Comparison of ENCODE assay signal across 8 cellular contexts in genomic region chr10:95561200-95562177, GRCh38. TPM values are rescaled to one million over a fixed set of nuclear protein-coding genes. Genes with fewer than 3 reads are reported as not detected.
DNase-seq lines count a peak whose midpoint lies in the region; ATAC-seq lines count a peak whose summit lies in the region.

Gene SORBS1 (minus strand): TSS chr10:95561371. CDS start chr10:95441135, 120,236 bp downstream.

- ATAC-seq in GM21381 (IDR thresholded peaks at IDR 0.05; ENCODE audit: unreplicated experiment): peak; percentile 99
- ATAC-seq in activated CD8-positive, alpha-beta memory T cell treated with anti-CD3 and anti-CD28 coated beads, Interleukin-2, amount 10 ng/mL, durations not matched to agents 7 days and 5 days: peak; percentile 99
- peak; percentile 96 for ATAC-seq in effector memory CD8-positive, alpha-beta T cell (replicated peaks)

- peak within 1 kb of the TSS; percentile 80 to 94 for H3K4me3 ChIP-seq in mesenchymal stem cell (ENCODE audit: insufficient read depth in 1 of 2, low read depth in 1 of 2, low read length in 2 of 2)

- peak within 1 kb of the TSS; percentile 73 for H3K27ac Mint-ChIP-seq in activated CD8-positive, alpha-beta memory T cell treated with anti-CD3 and anti-CD28 coated beads, Interleukin-2, amount 10 ng/mL, durations not matched to agents 7 days and 5 days
- peak within 1 kb of the TSS; percentile 85 to 88 for H3K27ac Mint-ChIP-seq in effector memory CD8-positive, alpha-beta T cell

- H3K18ac ChIP-seq in mesenchymal stem cell (ENCODE audit: low read depth in 1 of 2, low read length in 2 of 2): no peak within 1 kb of the TSS

- peaks cover 4% of the 10 kb centered on the region for H3K4me1 ChIP-seq in mesenchymal stem cell (ENCODE audit: control insufficient read depth, insufficient read depth, low read depth, low read length)

- no peak within 1 kb of the TSS for H2BK12ac ChIP-seq in mesenchymal stem cell (ENCODE audit: low read length in 2 of 2)

- peak within 1 kb of the TSS; percentile 100 for H3K4me2 ChIP-seq in mesenchymal stem cell (ENCODE audit: low read length, poor library complexity, severe bottlenecking)

- CTCF ChIA-PET in activated CD8-positive, alpha-beta memory T cell treated with anti-CD3 and anti-CD28 coated beads, Interleukin-2, amount 10 ng/mL, durations not matched to agents 7 days and 5 days (lab: Charles Lee): interaction anchor here (0.8 to 1.5 kb wide), 2 partner anchors 21 to 115 kb away, joined by 3 read pairs; no protein-coding TSS in a partner anchor

- 7% methylated on average over 63 of the region's 84 CpGs for WGBS in mesenchymal stem cell

- peaks cover 13% of the 10 kb centered on the region for H3K4me1 Mint-ChIP-seq in activated CD8-positive, alpha-beta memory T cell treated with anti-CD3 and anti-CD28 coated beads, Interleukin-2, amount 10 ng/mL, durations not matched to agents 7 days and 5 days
- H3K4me1 Mint-ChIP-seq in effector memory CD8-positive, alpha-beta T cell (ENCODE audit: low read depth in 2 of 2): peaks cover 6 to 13% of the 10 kb centered on the region in 2 donors

- H2AFZ ChIP-seq in mesenchymal stem cell (ENCODE audit: low read depth, low read length): peak within 1 kb of the TSS; percentile 90

- H4K8ac ChIP-seq in mesenchymal stem cell (ENCODE audit: low read length): peak within 1 kb of the TSS; percentile 36

- H3K9me3 Mint-ChIP-seq in activated CD8-positive, alpha-beta memory T cell treated with anti-CD3 and anti-CD28 coated beads, Interleukin-2, amount 10 ng/mL, durations not matched to agents 7 days and 5 days (ENCODE audit: low read depth): no peaks in the 10 kb centered on the region
- no peaks in the 10 kb centered on the region for H3K9me3 Mint-ChIP-seq in effector memory CD8-positive, alpha-beta T cell

- H2BK5ac ChIP-seq in mesenchymal stem cell (ENCODE audit: low read depth, low read length, poor library complexity, severe bottlenecking): no peak within 1 kb of the TSS

- peak within 1 kb of the TSS in 1 of 2 experiments; percentile 88 for H3K23ac ChIP-seq in mesenchymal stem cell (ENCODE audit: low read length in 2 of 2)

- H3K4me3 Mint-ChIP-seq in activated CD8-positive, alpha-beta memory T cell treated with anti-CD3 and anti-CD28 coated beads, Interleukin-2, amount 10 ng/mL, durations not matched to agents 7 days and 5 days: peak within 1 kb of the TSS; percentile 98
- peak within 1 kb of the TSS; percentile 91 to 96 for H3K4me3 Mint-ChIP-seq in effector memory CD8-positive, alpha-beta T cell

- H2AK5ac ChIP-seq in mesenchymal stem cell (ENCODE audit: low read length, severe bottlenecking): no peak within 1 kb of the TSS

- DNase-seq in CMK (ENCODE audit: low read depth) (peak; percentile 83), HT1080 (ENCODE audit: low read depth) (peak; percentile 95), NOMO-1 (lab: John Stamatoyannopoulos, UW; ENCODE audit: unreplicated experiment in 2 of 2) (peak; percentile 96 to 97), mesenchymal stem cell (peak; percentile 96)
- DNase-seq in activated CD8-positive, alpha-beta memory T cell treated with anti-CD3 and anti-CD28 coated beads, Interleukin-2, amount 10 ng/mL, durations not matched to agents 7 days and 5 days: peak; percentile 95
- DNase-seq in effector memory CD8-positive, alpha-beta T cell: peak; percentile 84 to 88 (median 85)
- peak; percentile 71 for DNase-seq in stimulated activated CD8-positive, alpha-beta memory T cell treated with anti-CD3 and anti-CD28 coated beads, Interleukin-12 subunit alpha, Interleukin-12 subunit beta, amount 100 ng/mL, for 1 hour (ENCODE audit: low read depth)

- H3K14ac ChIP-seq in mesenchymal stem cell (ENCODE audit: low read length in 2 of 2): peak within 1 kb of the TSS in 1 of 2 experiments; percentile 58

- peak within 1 kb of the TSS; percentile 34 for H4K91ac ChIP-seq in mesenchymal stem cell (ENCODE audit: low read length)

- no peaks in the 10 kb centered on the region for H3K36me3 ChIP-seq in mesenchymal stem cell (ENCODE audit: control insufficient read depth in 1 of 2, insufficient read depth in 2 of 2, low read depth in 1 of 2, low read length in 2 of 2)

- no peak within 1 kb of the TSS for H2BK120ac ChIP-seq in mesenchymal stem cell (ENCODE audit: low read depth, low read length)

- H3K27ac ChIP-seq in mesenchymal stem cell (ENCODE audit: low read length, poor library complexity, severe bottlenecking): no peak within 1 kb of the TSS

- H3K79me1 ChIP-seq in mesenchymal stem cell (replicated peaks; ENCODE audit: low read length, poor library complexity, severe bottlenecking): peaks cover 6% of the 10 kb centered on the region

- peaks cover 38% of the 10 kb centered on the region for H3K27me3 Mint-ChIP-seq in activated CD8-positive, alpha-beta memory T cell treated with anti-CD3 and anti-CD28 coated beads, Interleukin-2, amount 10 ng/mL, durations not matched to agents 7 days and 5 days
- peaks cover 0 to 11% of the 10 kb centered on the region in 2 donors for H3K27me3 Mint-ChIP-seq in effector memory CD8-positive, alpha-beta T cell

- peak within 1 kb of the TSS; percentile 88 for H3K9ac ChIP-seq in mesenchymal stem cell (ENCODE audit: low read length)

- H2BK15ac ChIP-seq in mesenchymal stem cell (ENCODE audit: low read depth, poor library complexity, severe bottlenecking): no peak within 1 kb of the TSS

- H3K9me3 ChIP-seq in mesenchymal stem cell (ENCODE audit: control insufficient read depth, low read length): no peaks in the 10 kb centered on the region

- no peaks in the 10 kb centered on the region for H3K36me3 Mint-ChIP-seq in activated CD8-positive, alpha-beta memory T cell treated with anti-CD3 and anti-CD28 coated beads, Interleukin-2, amount 10 ng/mL, durations not matched to agents 7 days and 5 days
- H3K36me3 Mint-ChIP-seq in effector memory CD8-positive, alpha-beta T cell (ENCODE audit: insufficient read depth): peaks cover 7% of the 10 kb centered on the region

- H3K4ac ChIP-seq in mesenchymal stem cell (ENCODE audit: low read depth in 1 of 2, low read length in 2 of 2): no peak within 1 kb of the TSS

- H3K27me3 ChIP-seq in mesenchymal stem cell (ENCODE audit: control insufficient read depth in 1 of 2, insufficient read depth in 1 of 2, low read length in 2 of 2): peaks cover 13 to 29% of the 10 kb centered on the region in 2 experiments

RNA-seq across cellular contexts. Expression of gene SORBS1, which starts in this region (rescaled TPM):
- total RNA-seq in HT1080 (2014; rRNA removed; shearing (Covaris generic)): 0.50 and 0.76 TPM in 2 replicates
- polyA plus RNA-seq in HT1080 (2015; cell fraction: cytosol; rRNA removed): 0.16 and 0.42 TPM in 2 replicates
- 0.59 and 1.6 TPM in 2 replicates for polyA plus RNA-seq in HT1080 (2015; cell fraction: nucleus; rRNA removed)
- total RNA-seq in activated CD8-positive, alpha-beta memory T cell treated with anti-CD3 and anti-CD28 coated beads, Interleukin-2, amount 10 ng/mL, durations not matched to agents 7 days and 5 days: under 1 TPM; 0.47 to 0.89 TPM
- polyA plus RNA-seq in mesenchymal stem cell (2013, experiment 1 of 2): 1.4 TPM
- polyA plus RNA-seq in mesenchymal stem cell (2013, experiment 2 of 2): 1.2 TPM

Comparison
In these comparisons a context has a peak if more than half of its experiments do, and no peak if none do; other contexts are left out.
1. Peak in DNase-seq and ATAC-seq in activated CD8-positive, alpha-beta memory T cell treated with anti-CD3 and anti-CD28 coated beads, Interleukin-2, amount 10 ng/mL, durations not matched to agents 7 days and 5 days; RNA of the gene not detected or under 1 TPM.